In the genomic region with DNA sequence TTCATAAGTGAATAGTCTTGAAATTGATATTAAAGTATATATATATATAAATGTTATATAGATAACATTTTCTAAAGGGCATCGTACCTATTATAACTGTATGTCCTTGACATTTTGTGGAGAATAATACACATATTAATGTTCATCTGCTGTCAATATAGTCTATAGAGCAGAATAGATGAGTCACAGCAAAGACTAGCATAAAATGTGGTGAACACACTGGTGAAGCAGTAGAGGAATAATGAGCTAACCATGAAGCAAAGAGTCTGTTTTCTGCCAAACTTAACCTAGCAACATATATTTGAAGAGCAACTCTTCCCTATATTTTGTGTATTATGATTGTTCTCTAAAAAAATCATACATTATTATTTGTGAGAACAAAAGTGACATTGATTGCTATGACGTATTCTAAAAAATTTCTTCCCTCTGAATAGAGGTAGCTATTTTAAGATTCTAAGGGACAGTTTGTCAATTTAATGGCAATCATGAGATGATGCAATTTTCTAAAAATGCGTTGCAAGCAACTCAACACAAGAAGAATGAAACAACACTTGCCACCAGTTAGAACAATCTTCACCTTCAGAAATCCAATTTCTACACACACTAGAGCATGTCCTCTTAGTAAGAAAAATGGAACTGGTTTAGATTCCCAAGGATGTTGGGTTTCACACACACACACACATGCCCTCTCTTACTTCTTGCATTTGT, we compare ENCODE assay signal across 19 cellular contexts. TPM values are rescaled to one million over a fixed set of nuclear protein-coding genes. Genes with fewer than 3 reads are reported as not detected.
DNase-seq lines count a peak whose midpoint lies in the region; ATAC-seq and TF ChIP-seq lines count a peak whose summit lies in the region.
"Had no signal": no experiment of that assay in that cellular context is flagged by ENCODE, and none has a peak within 500 bp of the region (broad histone marks: within the 10 kb centered on the region; RNA-seq: fewer than 3 reads in every experiment).

No MANE protein-coding gene starts in this region.

- H3K4me3 Mint-ChIP-seq in activated T-helper 1 cell treated with anti-CD3 and anti-CD28 coated beads, Interleukin-12 subunit alpha, Interleukin-12 subunit beta, Interleukin-2, Interleukin-4 antibody, amounts not matched to agents 30 ng/mL and 10 ng/mL and 1 ng/mL, durations not matched to agents 14 hours and 24 hours and 36 hours: no peak overlapping the region
- H3K4me3 Mint-ChIP-seq: B cell had no signal

- H3K36me3 Mint-ChIP-seq in activated T-helper 1 cell treated with anti-CD3 and anti-CD28 coated beads, Interleukin-12 subunit alpha, Interleukin-12 subunit beta, Interleukin-2, Interleukin-4 antibody, amounts not matched to agents 30 ng/mL and 10 ng/mL and 1 ng/mL, durations not matched to agents 14 hours and 24 hours and 36 hours (ENCODE audit: low read depth): peaks cover 23% of the 10 kb centered on the region

- H3K9me3 Mint-ChIP-seq in activated T-helper 1 cell treated with anti-CD3 and anti-CD28 coated beads, Interleukin-12 subunit alpha, Interleukin-12 subunit beta, Interleukin-2, Interleukin-4 antibody, amounts not matched to agents 30 ng/mL and 10 ng/mL and 1 ng/mL, durations not matched to agents 14 hours and 24 hours and 36 hours: no peaks in the 10 kb centered on the region

- intact Hi-C loops in activated T-helper 1 cell treated with anti-CD3 and anti-CD28 coated beads, Interleukin-12 subunit alpha, Interleukin-12 subunit beta, Interleukin-2, Interleukin-4 antibody, amounts not matched to agents 30 ng/mL and 10 ng/mL and 1 ng/mL, durations not matched to agents 14 hours and 24 hours and 36 hours (cut with micrococcal nuclease): no loop called here

- H3K9ac ChIP-seq in SK-N-MC (ENCODE audit: insufficient read length): no peak overlapping the region

- ATAC-seq in GM18868 (IDR thresholded peaks at IDR 0.05; ENCODE audit: unreplicated experiment): peak; percentile 52
- ATAC-seq in foreskin keratinocyte: peak; percentile 46
- no peak for ATAC-seq in HG03460 (IDR thresholded peaks at IDR 0.05; ENCODE audit: unreplicated experiment)
- ATAC-seq: heart left ventricle had no signal

- DNase-seq in AG08395 (ENCODE audit: low spot score) (peak; percentile 26), SK-N-MC (ENCODE audit: low read depth, low spot score) (no peak), foreskin keratinocyte (no peak)
- no peak for DNase-seq in activated effector memory CD4-positive, alpha-beta T cell treated with Interleukin-2 at 50 U/mL for 16 hours
- no peak for DNase-seq in activated T-helper 1 cell treated with anti-CD3 and anti-CD28 coated beads, Interleukin-12 subunit alpha, Interleukin-12 subunit beta, Interleukin-2, Interleukin-4 antibody, amounts not matched to agents 30 ng/mL and 10 ng/mL and 1 ng/mL, durations not matched to agents 14 hours and 24 hours and 36 hours (ENCODE audit: low spot score)
- DNase-seq: activated CD4-positive, alpha-beta T cell treated with anti-CD3 and anti-CD28 coated beads, Interleukin-2, amount 50 U/mL, for 4 hours; amygdala; central memory CD4-positive, alpha-beta T cell; effector CD4-positive, alpha-beta T cell; esophagus squamous epithelium; heart left ventricle; Kasumi-1; NCI-H1436 treated with DMSO at 0.1 percent for 48 hours; PC-9; sigmoid colon had no signal

- H3K36me3 ChIP-seq in SK-N-MC (ENCODE audit: insufficient read depth, low read length): no peaks in the 10 kb centered on the region
- H3K36me3 ChIP-seq: esophagus squamous epithelium, heart left ventricle, sigmoid colon had no signal

- no peaks in the 10 kb centered on the region for H3K27me3 ChIP-seq in foreskin keratinocyte
- H3K27me3 ChIP-seq: esophagus squamous epithelium, heart left ventricle, sigmoid colon had no signal

- H3K4me1 Mint-ChIP-seq in activated T-helper 1 cell treated with anti-CD3 and anti-CD28 coated beads, Interleukin-12 subunit alpha, Interleukin-12 subunit beta, Interleukin-2, Interleukin-4 antibody, amounts not matched to agents 30 ng/mL and 10 ng/mL and 1 ng/mL, durations not matched to agents 14 hours and 24 hours and 36 hours (ENCODE audit: low read depth): peaks cover 63% of the 10 kb centered on the region

- no peaks in the 10 kb centered on the region for H3K27me3 Mint-ChIP-seq in activated T-helper 1 cell treated with anti-CD3 and anti-CD28 coated beads, Interleukin-12 subunit alpha, Interleukin-12 subunit beta, Interleukin-2, Interleukin-4 antibody, amounts not matched to agents 30 ng/mL and 10 ng/mL and 1 ng/mL, durations not matched to agents 14 hours and 24 hours and 36 hours (ENCODE audit: insufficient read depth)
- H3K27me3 Mint-ChIP-seq: B cell had no signal

- H3K4me1 ChIP-seq in foreskin keratinocyte: no peaks in the 10 kb centered on the region
- H3K4me1 ChIP-seq: esophagus squamous epithelium, sigmoid colon had no signal

- no peaks in the 10 kb centered on the region for H3K9me3 ChIP-seq in SK-N-MC (ENCODE audit: low read depth, low read length)
- H3K9me3 ChIP-seq: esophagus squamous epithelium, heart left ventricle, sigmoid colon had no signal

- TF ChIP-seq CTCF in foreskin keratinocyte (conservative IDR thresholded peaks at IDR 0.05): no peak

- H3K27ac Mint-ChIP-seq in activated T-helper 1 cell treated with anti-CD3 and anti-CD28 coated beads, Interleukin-12 subunit alpha, Interleukin-12 subunit beta, Interleukin-2, Interleukin-4 antibody, amounts not matched to agents 30 ng/mL and 10 ng/mL and 1 ng/mL, durations not matched to agents 14 hours and 24 hours and 36 hours: no peak overlapping the region
- H3K27ac Mint-ChIP-seq: B cell had no signal

- no peak overlapping the region for H3K4me3 ChIP-seq in SK-N-MC
- H3K4me3 ChIP-seq: esophagus squamous epithelium, heart left ventricle, PC-9, sigmoid colon had no signal

- peak overlapping the region; percentile 4; the same call in 1 of the 2 replicates for H3K27ac ChIP-seq in SK-N-MC
- H3K27ac ChIP-seq in foreskin keratinocyte: no peak overlapping the region
- H3K27ac ChIP-seq: esophagus squamous epithelium, heart left ventricle, PC-9, sigmoid colon had no signal

RNA-seq across cellular contexts. Expression of gene DOCK10, which starts 22.0 kb away (rescaled TPM):
- total RNA-seq in foreskin keratinocyte: 8.7 and 9.8 TPM in 2 replicates
- 1.9 and 2.3 TPM in 2 replicates for polyA plus RNA-seq in foreskin keratinocyte
- 144 and 159 TPM in 2 replicates for total RNA-seq in activated T-helper 1 cell treated with anti-CD3 and anti-CD28 coated beads, Interleukin-12 subunit alpha, Interleukin-12 subunit beta, Interleukin-2, Interleukin-4 antibody, amounts not matched to agents 30 ng/mL and 10 ng/mL and 1 ng/mL, durations not matched to agents 14 hours and 24 hours and 36 hours
- total RNA-seq: HT-29 had no signal

Comparison
In these comparisons a context has a peak if more than half of its experiments do, and no peak if none do; other contexts are left out.
1. RNA of gene DOCK10, which starts 22.0 kb away (total RNA-seq): 144 to 159 TPM in activated T-helper 1 cell treated with anti-CD3 and anti-CD28 coated beads, Interleukin-12 subunit alpha, Interleukin-12 subunit beta, Interleukin-2, Interleukin-4 antibody, amounts not matched to agents 30 ng/mL and 10 ng/mL and 1 ng/mL, durations not matched to agents 14 hours and 24 hours and 36 hours; 8.7 to 9.8 TPM in foreskin keratinocyte; every median in the first group is over 10 times any median in the second.